In genomic region chr19:12890787-12891552, GRCh38 we compare ENCODE assay signal across 8 cellular contexts. TPM values are rescaled to one million over a fixed set of nuclear protein-coding genes. Genes with fewer than 3 reads are reported as not detected.
DNase-seq lines count a peak whose midpoint lies in the region; ATAC-seq lines count a peak whose summit lies in the region.

GCDH (plus strand) TSS chr19:12891160; CDS start chr19:12891305, 145 bp downstream.

- peaks cover 18% of the 10 kb centered on the region for H3K27me3 ChIP-seq in BLaER1

- H3K4me1 ChIP-seq in BLaER1: peaks cover 26% of the 10 kb centered on the region

- peaks cover 12% of the 10 kb centered on the region for H4K20me1 ChIP-seq in BLaER1

- peak; percentile 91 for ATAC-seq in GM19324 (IDR thresholded peaks at IDR 0.05; ENCODE audit: low FRiP score, unreplicated experiment)
- peak; percentile 78 for ATAC-seq in HG03520 (IDR thresholded peaks at IDR 0.05; ENCODE audit: unreplicated experiment)
- ATAC-seq in left colon: peak; percentile 95

- peaks cover 34% of the 10 kb centered on the region for H3K36me3 ChIP-seq in BLaER1

- H3K9me3 ChIP-seq in BLaER1: no peaks in the 10 kb centered on the region

- H3K27ac ChIP-seq in BLaER1: peak within 1 kb of the TSS; percentile 69

- H3K9ac ChIP-seq in BLaER1: peak within 1 kb of the TSS; percentile 82

- DNase-seq in NCI-H748 (lab: John Stamatoyannopoulos, UW; ENCODE audit: unreplicated experiment): peak; percentile 99
- DNase-seq in activated CD4-positive, alpha-beta T cell treated with anti-CD3 and anti-CD28 coated beads, Interleukin-2, amount 50 U/mL, for 1 hour: peak; percentile 95
- peak; percentile 95 for DNase-seq in cortex of kidney (lab: John Stamatoyannopoulos, UW)
- DNase-seq in left colon: peak; percentile 97 to 99
- DNase-seq in stimulated activated CD4-positive, alpha-beta T cell treated with anti-CD3 and anti-CD28 coated beads, Interleukin-1b, Interleukin-23, amount 100 ng/mL, for 48 hours: peak; percentile 98

- peak within 1 kb of the TSS; percentile 93 for H3K4me3 ChIP-seq in BLaER1

- intact Hi-C loops in left colon (cut with DNase I, micrococcal nuclease): no loop called here

- H3K4me2 ChIP-seq in BLaER1: peak within 1 kb of the TSS; percentile 99

RNA-seq across cellular contexts. Expression of gene GCDH, which starts in this region (rescaled TPM):
- total RNA-seq in left colon: 10 to 100 TPM; 20.8 to 22.8 TPM

Comparison
In these comparisons a context has a peak if more than half of its experiments do, and no peak if none do; other contexts are left out.
1. Peak in every context shown above with its lines: DNase-seq, ATAC-seq, H3K4me3 ChIP-seq and H3K27ac ChIP-seq.